Comparison of ENCODE assay signal across 17 cellular contexts in genomic region chr1:33624261-33624990, GRCh38.
DNase-seq lines count a peak whose midpoint lies in the region; ATAC-seq and TF ChIP-seq lines count a peak whose summit lies in the region.
"Had no signal": no experiment of that assay in that cellular context is flagged by ENCODE, and none has a peak within 500 bp of the region (broad histone marks: within the 10 kb centered on the region; RNA-seq: fewer than 3 reads in every experiment).

No MANE protein-coding gene starts in this region.

- no peak overlapping the region for H3K14ac ChIP-seq in mesenchymal stem cell (ENCODE audit: low read length in 2 of 2)

- no peak overlapping the region for H2BK5ac ChIP-seq in mesenchymal stem cell (ENCODE audit: low read depth, low read length, poor library complexity, severe bottlenecking)

- H2AFZ ChIP-seq in GM23338, result no peak overlapping the region
- H2AFZ ChIP-seq in mesenchymal stem cell (ENCODE audit: low read depth, low read length), result no peak overlapping the region

- no peak overlapping the region for H3K23ac ChIP-seq in mesenchymal stem cell (ENCODE audit: low read length in 2 of 2)

- no peak overlapping the region for H3K27ac ChIP-seq in GM23338 (ENCODE audit: low read depth)
- H3K27ac ChIP-seq in endodermal cell (ENCODE audit: low read depth, low read length), result no peak overlapping the region
- H3K27ac ChIP-seq in colonic mucosa, result no peak overlapping the region
- H3K27ac ChIP-seq in mesenchymal stem cell (ENCODE audit: low read length, poor library complexity, severe bottlenecking), result no peak overlapping the region
- H3K27ac ChIP-seq: BLaER1 had no signal

- no peak overlapping the region for H3K18ac ChIP-seq in mesenchymal stem cell (ENCODE audit: low read depth in 1 of 2, low read length in 2 of 2)

- H3K27me3 ChIP-seq in GM23338 (ENCODE audit: insufficient read depth), result no peaks in the 10 kb centered on the region
- H3K27me3 ChIP-seq in endodermal cell (ENCODE audit: control insufficient read depth, insufficient read depth, low read length, poor library complexity, severe bottlenecking), result peaks cover under 1% of the 10 kb centered on the region
- H3K27me3 ChIP-seq in colonic mucosa, result no peaks in the 10 kb centered on the region
- H3K27me3 ChIP-seq in mesenchymal stem cell (ENCODE audit: control insufficient read depth in 1 of 2, insufficient read depth in 1 of 2, low read length in 2 of 2), result peaks cover 0 to 3% of the 10 kb centered on the region in 2 experiments
- H3K27me3 ChIP-seq: BLaER1 had no signal

- H2BK12ac ChIP-seq in mesenchymal stem cell (ENCODE audit: low read length in 2 of 2), result no peak overlapping the region

- no peak overlapping the region for H4K91ac ChIP-seq in mesenchymal stem cell (ENCODE audit: low read length)

- no peaks in the 10 kb centered on the region for H3K9me3 Mint-ChIP-seq in GM23338
- no peaks in the 10 kb centered on the region for H3K9me3 Mint-ChIP-seq in endodermal cell
- H3K9me3 Mint-ChIP-seq: CD4-positive, alpha-beta memory T cell; H9 had no signal

- H3K9ac ChIP-seq in endodermal cell (ENCODE audit: extremely low read depth, low read length, poor library complexity, severe bottlenecking), result no peak overlapping the region
- H3K9ac ChIP-seq in colonic mucosa (ENCODE audit: low read depth in 2 of 2, low read length in 2 of 2), result no peak overlapping the region
- no peak overlapping the region for H3K9ac ChIP-seq in mesenchymal stem cell (ENCODE audit: low read length)
- H3K9ac ChIP-seq: BLaER1 had no signal

- H3K4me2 ChIP-seq in GM23338, result no peak overlapping the region
- H3K4me2 ChIP-seq in mesenchymal stem cell (ENCODE audit: low read length, poor library complexity, severe bottlenecking), result no peak overlapping the region
- H3K4me2 ChIP-seq: BLaER1 had no signal

- peaks cover 3% of the 10 kb centered on the region; the same call in 1 of the 2 replicates for H4K20me1 ChIP-seq in GM23338 (replicated peaks; ENCODE audit: insufficient read depth)
- H4K20me1 ChIP-seq: BLaER1 had no signal

- TF ChIP-seq CTCF in GM23338 (conservative IDR thresholded peaks at IDR 0.05; ENCODE audit: low read depth in 2 of 2) (no peak), endodermal cell (conservative IDR thresholded peaks at IDR 0.05) (no peak), colonic mucosa (IDR thresholded peaks at IDR 0.05) (no peak)

- peaks cover 5% of the 10 kb centered on the region for H3K27me3 Mint-ChIP-seq in GM23338 (ENCODE audit: insufficient read depth, low read depth, poor library complexity)
- H3K27me3 Mint-ChIP-seq in T-helper 17 cell, result peaks cover 55% of the 10 kb centered on the region
- H3K27me3 Mint-ChIP-seq in endodermal cell (ENCODE audit: insufficient read depth), result no peaks in the 10 kb centered on the region

- H4K8ac ChIP-seq in mesenchymal stem cell (ENCODE audit: low read length), result no peak overlapping the region

- H3K27ac Mint-ChIP-seq in GM23338 (no peak overlapping the region), T-helper 17 cell (peak overlapping the region; percentile 19), endodermal cell (no peak overlapping the region)
- H3K27ac Mint-ChIP-seq: CD14-positive monocyte, H9 had no signal

- no peak overlapping the region for H2AK5ac ChIP-seq in mesenchymal stem cell (ENCODE audit: low read length, severe bottlenecking)

- H3K79me2 ChIP-seq in GM23338 (replicated peaks; ENCODE audit: insufficient read depth), result no peaks in the 10 kb centered on the region

- intact Hi-C loops in colonic mucosa (cut with DNase I), result no loop called here

- no peaks in the 10 kb centered on the region for H3K4me1 ChIP-seq in GM23338 (ENCODE audit: insufficient read depth)
- H3K4me1 ChIP-seq in endodermal cell (ENCODE audit: control insufficient read depth, insufficient read depth, low read length), result no peaks in the 10 kb centered on the region
- no peaks in the 10 kb centered on the region for H3K4me1 ChIP-seq in colonic mucosa
- no peaks in the 10 kb centered on the region for H3K4me1 ChIP-seq in mesenchymal stem cell (ENCODE audit: control insufficient read depth, insufficient read depth, low read depth, low read length)

- H2BK120ac ChIP-seq in mesenchymal stem cell (ENCODE audit: low read depth, low read length), result no peak overlapping the region

- H3K4me3 Mint-ChIP-seq in GM23338, result no peak overlapping the region
- H3K4me3 Mint-ChIP-seq in T-helper 17 cell, result no peak overlapping the region
- no peak overlapping the region for H3K4me3 Mint-ChIP-seq in endodermal cell
- H3K4me3 Mint-ChIP-seq: CD14-positive monocyte; CD4-positive, alpha-beta memory T cell; H9 had no signal

- WGBS in endodermal cell (ENCODE audit: insufficient coverage in 1 of 2, insufficient read length in 1 of 2), 2 experiments, result 93 to 95% methylated on average over 12 to 25 of the region's 25 CpGs
- 92% methylated on average over 24 of the region's 25 CpGs for WGBS in mesenchymal stem cell

- no peak for DNase-seq in GM23338 (ENCODE audit: low spot score)
- no peak for DNase-seq in T-helper 17 cell
- peak; percentile 32 for DNase-seq in endodermal cell
- DNase-seq in mesenteric fat pad (ENCODE audit: low spot score), result peak; percentile 87
- no peak for DNase-seq in hepatic stellate cell (ENCODE audit: low spot score)
- no peak for DNase-seq in colonic mucosa
- no peak for DNase-seq in stimulated activated naive CD4-positive, alpha-beta T cell (lab: John Stamatoyannopoulos, UW)
- no peak for DNase-seq in mesenchymal stem cell
- DNase-seq: 8988T; CD4-positive, alpha-beta memory T cell; DMS153; DMS79; GDM1; GOT3 had no signal

- H3K9me2 ChIP-seq in GM23338 (ENCODE audit: insufficient read depth), result no peaks in the 10 kb centered on the region

- H3K36me3 ChIP-seq in GM23338 (ENCODE audit: insufficient read depth) (no peaks in the 10 kb centered on the region), endodermal cell (ENCODE audit: control insufficient read depth, insufficient read depth, low read length) (no peaks in the 10 kb centered on the region), colonic mucosa (no peaks in the 10 kb centered on the region), mesenchymal stem cell (ENCODE audit: control insufficient read depth in 1 of 2, insufficient read depth in 2 of 2, low read depth in 1 of 2, low read length in 2 of 2) (peaks cover 0 to 47% of the 10 kb centered on the region in 2 experiments)
- H3K36me3 ChIP-seq: BLaER1 had no signal

- H3K4me3 ChIP-seq in GM23338, result no peak overlapping the region
- no peak overlapping the region for H3K4me3 ChIP-seq in endodermal cell (ENCODE audit: low read length)
- H3K4me3 ChIP-seq in colonic mucosa, result no peak overlapping the region
- no peak overlapping the region for H3K4me3 ChIP-seq in mesenchymal stem cell (ENCODE audit: insufficient read depth in 1 of 2, low read depth in 1 of 2, low read length in 2 of 2)
- H3K4me3 ChIP-seq: BLaER1 had no signal

- no peaks in the 10 kb centered on the region for H3F3A ChIP-seq in GM23338 (replicated peaks; ENCODE audit: low read depth)

- H3K4me1 Mint-ChIP-seq in GM23338 (no peaks in the 10 kb centered on the region), T-helper 17 cell (no peaks in the 10 kb centered on the region), endodermal cell (no peaks in the 10 kb centered on the region)
- H3K4me1 Mint-ChIP-seq: CD14-positive monocyte; CD4-positive, alpha-beta memory T cell; H9 had no signal

- H3K9me3 ChIP-seq in T-helper 17 cell (ENCODE audit: control insufficient read depth, low read length, poor library complexity, severe bottlenecking), result no peaks in the 10 kb centered on the region
- H3K9me3 ChIP-seq in endodermal cell (ENCODE audit: control insufficient read depth, low read length), result no peaks in the 10 kb centered on the region
- H3K9me3 ChIP-seq in colonic mucosa, result no peaks in the 10 kb centered on the region
- H3K9me3 ChIP-seq in mesenchymal stem cell (ENCODE audit: control insufficient read depth, low read length), result no peaks in the 10 kb centered on the region
- H3K9me3 ChIP-seq: BLaER1 had no signal

- H3K4ac ChIP-seq in mesenchymal stem cell (ENCODE audit: low read depth in 1 of 2, low read length in 2 of 2), result no peak overlapping the region

- no peak overlapping the region for H2BK15ac ChIP-seq in mesenchymal stem cell (ENCODE audit: low read depth, poor library complexity, severe bottlenecking)

- peak; percentile 61; the same call in 2 of the 3 replicates for ATAC-seq in GM23338
- ATAC-seq in T-helper 17 cell, result no peak

- H3K79me1 ChIP-seq in mesenchymal stem cell (replicated peaks; ENCODE audit: low read length, poor library complexity, severe bottlenecking), result no peaks in the 10 kb centered on the region

- peaks cover 10% of the 10 kb centered on the region for H3K36me3 Mint-ChIP-seq in GM23338 (ENCODE audit: low read depth)
- peaks cover 2% of the 10 kb centered on the region for H3K36me3 Mint-ChIP-seq in T-helper 17 cell (ENCODE audit: low read depth)
- no peaks in the 10 kb centered on the region for H3K36me3 Mint-ChIP-seq in endodermal cell (ENCODE audit: low read depth)
- H3K36me3 Mint-ChIP-seq: CD14-positive monocyte; CD4-positive, alpha-beta memory T cell had no signal

TF ChIP-seq in GM23338, 12 proteins besides CTCF, POLR2A, EP300 and RAD21 (continues in another document):
- TF ChIP-seq NANOG (IDR thresholded peaks at IDR 0.05; ENCODE audit: borderline replicate concordance), result no peak
- TF ChIP-seq ZNF114 (CRISPR knock-in tag; IDR thresholded peaks at IDR 0.05), result no peak
- TF ChIP-seq POLR2AphosphoS5 (IDR thresholded peaks at IDR 0.05; ENCODE audit: low read depth), result no peak
- TF ChIP-seq ZNF331 (CRISPR knock-in tag; IDR thresholded peaks at IDR 0.05; ENCODE audit: low read depth), result no peak
- TF ChIP-seq EZH2 (IDR thresholded peaks at IDR 0.05; ENCODE audit: low read depth, unreplicated experiment), result no peak

Comparison
In these comparisons a context has a peak if more than half of its experiments do, and no peak if none do; other contexts are left out.
1. DNase-seq: peak in endodermal cell (single experiment) and mesenteric fat pad (single experiment); none in GM23338 (single experiment), T-helper 17 cell (0 of 3), hepatic stellate cell (single experiment), colonic mucosa (single experiment), stimulated activated naive CD4-positive, alpha-beta T cell (0 of 6) and mesenchymal stem cell (single experiment).